In the genomic region with DNA sequence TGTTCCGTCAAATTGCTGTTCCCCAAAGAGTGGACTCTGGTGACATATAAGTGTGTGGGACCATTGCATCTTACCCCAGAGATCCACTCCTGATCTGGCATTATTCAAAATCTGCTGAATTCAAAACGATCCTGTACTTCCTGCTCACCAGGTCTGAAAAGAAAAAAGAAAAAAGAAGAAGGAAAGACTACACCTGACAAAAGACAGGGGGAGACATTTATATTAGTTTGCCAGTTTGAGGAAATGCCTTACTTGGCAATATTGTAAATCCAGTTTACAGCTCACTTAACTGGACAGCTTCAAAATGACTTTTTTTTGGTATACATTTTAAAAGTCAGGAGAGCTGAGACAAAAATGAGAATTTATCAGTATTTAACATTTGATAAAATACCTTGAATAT, we compare ENCODE assay signal across 11 cellular contexts. TPM values are rescaled to one million over a fixed set of nuclear protein-coding genes. Genes with fewer than 3 reads are reported as not detected.
A peak's percentile ranks its signal among the peaks of the same experiment; 100 is the strongest.
DNase-seq lines count a peak whose midpoint lies in the region; ATAC-seq and TF ChIP-seq lines count a peak whose summit lies in the region.
"Had no signal": no experiment of that assay in that cellular context is flagged by ENCODE, and none has a peak within 500 bp of the region (broad histone marks: within the 10 kb centered on the region; RNA-seq: fewer than 3 reads in every experiment).

No MANE protein-coding gene starts in this region.

- H3K9me3 Mint-ChIP-seq in stimulated activated naive CD8-positive, alpha-beta T cell treated with anti-CD3 and anti-CD28 coated beads, Interleukin-15, Interleukin-2, amounts not matched to agents 100 ng/mL and 50 ng/mL, for 24 hours, result no peaks in the 10 kb centered on the region
- no peaks in the 10 kb centered on the region for H3K9me3 Mint-ChIP-seq in chondrocyte (ENCODE audit: low read depth)
- H3K9me3 Mint-ChIP-seq: activated naive CD4-positive, alpha-beta T cell treated with anti-CD3 and anti-CD28 coated beads, Interleukin-2, amount 50 U/mL, for 72 hours had no signal

- peaks cover 67% of the 10 kb centered on the region for H3K4me1 Mint-ChIP-seq in stimulated activated naive CD8-positive, alpha-beta T cell treated with anti-CD3 and anti-CD28 coated beads, Interleukin-15, Interleukin-2, amounts not matched to agents 100 ng/mL and 50 ng/mL, for 24 hours (ENCODE audit: low read depth)
- H3K4me1 Mint-ChIP-seq in chondrocyte (ENCODE audit: low read depth), result peaks cover 8% of the 10 kb centered on the region

- H3K27me3 Mint-ChIP-seq in stimulated activated naive CD8-positive, alpha-beta T cell treated with anti-CD3 and anti-CD28 coated beads, Interleukin-15, Interleukin-2, amounts not matched to agents 100 ng/mL and 50 ng/mL, for 24 hours, result no peaks in the 10 kb centered on the region
- H3K27me3 Mint-ChIP-seq in chondrocyte (ENCODE audit: low read depth), result no peaks in the 10 kb centered on the region

- H3K4me3 Mint-ChIP-seq in stimulated activated naive CD8-positive, alpha-beta T cell treated with anti-CD3 and anti-CD28 coated beads, Interleukin-15, Interleukin-2, amounts not matched to agents 100 ng/mL and 50 ng/mL, for 24 hours, result no peak overlapping the region
- no peak overlapping the region for H3K4me3 Mint-ChIP-seq in chondrocyte (ENCODE audit: unreplicated experiment)
- H3K4me3 Mint-ChIP-seq: CD4-positive, CD25-positive, alpha-beta regulatory T cell had no signal

- H3K36me3 Mint-ChIP-seq in stimulated activated naive CD8-positive, alpha-beta T cell treated with anti-CD3 and anti-CD28 coated beads, Interleukin-15, Interleukin-2, amounts not matched to agents 100 ng/mL and 50 ng/mL, for 24 hours (ENCODE audit: low read depth), result no peaks in the 10 kb centered on the region
- H3K36me3 Mint-ChIP-seq in chondrocyte (ENCODE audit: low read depth), result no peaks in the 10 kb centered on the region
- H3K36me3 Mint-ChIP-seq: activated naive CD4-positive, alpha-beta T cell treated with anti-CD3 and anti-CD28 coated beads, Interleukin-2, amount 50 U/mL, for 72 hours had no signal

- peak overlapping the region; percentile 69 for H3K27ac Mint-ChIP-seq in stimulated activated naive CD8-positive, alpha-beta T cell treated with anti-CD3 and anti-CD28 coated beads, Interleukin-15, Interleukin-2, amounts not matched to agents 100 ng/mL and 50 ng/mL, for 24 hours
- H3K27ac Mint-ChIP-seq in chondrocyte (ENCODE audit: unreplicated experiment), result no peak overlapping the region
- H3K27ac Mint-ChIP-seq: activated naive CD4-positive, alpha-beta T cell treated with anti-CD3 and anti-CD28 coated beads, Interleukin-2, amount 50 U/mL, for 72 hours; CD4-positive, CD25-positive, alpha-beta regulatory T cell had no signal

- ATAC-seq in stimulated activated naive CD8-positive, alpha-beta T cell treated with anti-CD3 and anti-CD28 coated beads, Interleukin-15, Interleukin-2, amounts not matched to agents 100 U/mL and 50 U/mL, for 24 hours, result no peak
- no peak for ATAC-seq in HG03196 (IDR thresholded peaks at IDR 0.05; ENCODE audit: unreplicated experiment)
- ATAC-seq: activated naive CD4-positive, alpha-beta T cell treated with anti-CD3 and anti-CD28 coated beads, Interleukin-2, amount 50 U/mL, for 72 hours; left lung had no signal

- TF ChIP-seq CTCF in chondrocyte (IDR thresholded peaks at IDR 0.05), result peak; percentile 68

- no peak for DNase-seq in stimulated activated naive CD8-positive, alpha-beta T cell treated with anti-CD3 and anti-CD28 coated beads, Interleukin-15, Interleukin-2, amounts not matched to agents 100 U/mL and 50 U/mL, for 24 hours
- DNase-seq in MV-4-11 (lab: John Stamatoyannopoulos, UW) (peak; percentile 22), chondrocyte (ENCODE audit: low spot score) (no peak), NCI-H345 treated with DMSO at 0.1 percent for 48 hours (lab: John Stamatoyannopoulos, UW; ENCODE audit: unreplicated experiment) (no peak), NCI-H1105 (lab: John Stamatoyannopoulos, UW) (no peak), cerebellar cortex (ENCODE audit: low spot score) (no peak)
- DNase-seq: CD4-positive, CD25-positive, alpha-beta regulatory T cell; left lung had no signal

RNA-seq across cellular contexts. Expression of gene GRHPR, which starts 15.0 kb away (rescaled TPM):
- total RNA-seq in chondrocyte, result 84.3 to 101 TPM (median 86.3 TPM) in 3 replicates

RNA-seq across cellular contexts. Expression of gene ZBTB5, which starts 57.8 kb away (rescaled TPM):
- 14.1 to 15.3 TPM (median 14.5 TPM) in 3 replicates for total RNA-seq in chondrocyte
